In genomic region chr3:38001456-38002081, GRCh38 we compare ENCODE assay signal across 12 cellular contexts. TPM values are rescaled to one million over a fixed set of nuclear protein-coding genes. Genes with fewer than 3 reads are reported as not detected.
A peak's percentile ranks its signal among the peaks of the same experiment; 100 is the strongest.
DNase-seq lines count a peak whose midpoint lies in the region; ATAC-seq and TF ChIP-seq lines count a peak whose summit lies in the region.
"Had no signal": no experiment of that assay in that cellular context is flagged by ENCODE, and none has a peak within 500 bp of the region (broad histone marks: within the 10 kb centered on the region; RNA-seq: fewer than 3 reads in every experiment).

No MANE protein-coding gene starts in this region.

- no peaks in the 10 kb centered on the region for H3K27me3 Mint-ChIP-seq in MCF 10A (ENCODE audit: insufficient read depth, unreplicated experiment)
- H3K27me3 Mint-ChIP-seq: CD4-positive, alpha-beta memory T cell; natural killer cell treated with Interleukin-12 subunit alpha and Interleukin-12 subunit beta and Interleukin-15 and Interleukin-18, amount 100 ng/mL, for 72 hours had no signal

- no peak for ATAC-seq in GM18498 (IDR thresholded peaks at IDR 0.05; ENCODE audit: unreplicated experiment)
- ATAC-seq: natural killer cell treated with Interleukin-12 subunit alpha and Interleukin-12 subunit beta and Interleukin-15 and Interleukin-18, amount 100 ng/mL, for 72 hours had no signal

- CTCF ChIA-PET in MCF 10A (lab: Yijun Ruan, JAX) = interaction anchor here (0.6 to 4.1 kb wide), 8 partner anchors 10 to 297 kb away, joined by 3 to 43 read pairs (median 4); partner anchors contain the start of gene PLCD1

- H3K27ac Mint-ChIP-seq in MCF 10A (ENCODE audit: low read depth, unreplicated experiment) = no peak overlapping the region
- H3K27ac Mint-ChIP-seq: natural killer cell treated with Interleukin-12 subunit alpha and Interleukin-12 subunit beta and Interleukin-15 and Interleukin-18, amount 100 ng/mL, for 72 hours; T-helper 1 cell treated with Interleukin-12 subunit alpha and Interleukin-12 subunit beta and Interleukin-4 antibody, amounts not matched to agents 30 μg/mL and 1 μg/mL, for 36 hours had no signal

- no TSS peak for BruUV-seq in MCF 10A (replicated peaks; lab: Mats Ljungman, UMichigan)

- H3K4me1 Mint-ChIP-seq in MCF 10A (ENCODE audit: insufficient read depth, unreplicated experiment) = peaks cover 36% of the 10 kb centered on the region

- H3K4me1 ChIP-seq in breast epithelium (peaks cover 15 to 37% of the 10 kb centered on the region in 2 donors), tibial artery (peaks cover 0 to 44% (median 10%) of the 10 kb centered on the region in 4 donors)

- intact Hi-C loops in MCF 10A (cut with micrococcal nuclease) (loop anchor here (5.0 to 10.0 kb wide), 2 partner anchors 343 to 481 kb away; partner anchors contain the start of gene XYLB), breast epithelium (cut with DNase I; ENCODE audit: low total_unique reads) (no loop called here), tibial artery (cut with DNase I; ENCODE audit: low total_unique reads) (loop anchor here (5.0 to 10.0 kb wide), 3 partner anchors 36 to 163 kb away; partner anchors contain the start of genes DLEC1 and OXSR1)

- no peaks in the 10 kb centered on the region for H3K36me3 ChIP-seq in breast epithelium
- H3K36me3 ChIP-seq in tibial artery = peaks cover 0 to 25% (median 12%) of the 10 kb centered on the region in 3 donors

- H3K27me3 ChIP-seq in breast epithelium (no peaks in the 10 kb centered on the region), tibial artery (no peaks in the 10 kb centered on the region)

- no peaks in the 10 kb centered on the region for H3K36me3 Mint-ChIP-seq in MCF 10A (ENCODE audit: insufficient read depth, unreplicated experiment)

- DNase-seq in MCF 10A (ENCODE audit: unreplicated experiment) (peak; percentile 46), breast epithelium (ENCODE audit: low spot score in 2 of 2) (no peak), NCI-H510A treated with DMSO at 0.1 percent for 48 hours (lab: John Stamatoyannopoulos, UW) (peak; percentile 28), fibroblast of villous mesenchyme (ENCODE audit: low read depth) (no peak), tibial artery (peak; percentile 21 to 60), NCI-H1105 treated with DMSO at 0.1 percent for 48 hours (lab: John Stamatoyannopoulos, UW) (no peak), T-helper 9 cell (no peak)
- DNase-seq: GOT3 had no signal

- POLR2A ChIA-PET in MCF 10A (lab: Yijun Ruan, JAX) = interaction anchor here (0.6 kb wide), 1 partner anchor 137 kb away, joined by 3 read pairs; no protein-coding TSS in a partner anchor

- TF ChIP-seq CTCF in MCF 10A (IDR thresholded peaks at IDR 0.05; ENCODE audit: unreplicated experiment) (no peak), breast epithelium (IDR thresholded peaks at IDR 0.05) (no peak), fibroblast of villous mesenchyme (IDR thresholded peaks at IDR 0.05; ENCODE audit: insufficient read depth, low read depth, low read length) (peak; percentile 3), tibial artery (IDR thresholded peaks at IDR 0.05) (no peak)

- no peaks in the 10 kb centered on the region for H3K9me3 ChIP-seq in breast epithelium
- H3K9me3 ChIP-seq in tibial artery = no peaks in the 10 kb centered on the region

- H3K4me3 Mint-ChIP-seq in MCF 10A (ENCODE audit: unreplicated experiment) = no peak overlapping the region
- H3K4me3 Mint-ChIP-seq: CD4-positive, alpha-beta memory T cell; natural killer cell treated with Interleukin-12 subunit alpha and Interleukin-12 subunit beta and Interleukin-15 and Interleukin-18, amount 100 ng/mL, for 72 hours; T-helper 1 cell treated with Interleukin-12 subunit alpha and Interleukin-12 subunit beta and Interleukin-4 antibody, amounts not matched to agents 30 μg/mL and 1 μg/mL, for 36 hours had no signal

- no peak overlapping the region for H3K4me3 ChIP-seq in breast epithelium
- H3K4me3 ChIP-seq in fibroblast of villous mesenchyme (ENCODE audit: low read depth, low read length) = no peak overlapping the region
- H3K4me3 ChIP-seq in tibial artery = no peak overlapping the region

- H3K27ac ChIP-seq in breast epithelium = no peak overlapping the region
- H3K27ac ChIP-seq in tibial artery = no peak overlapping the region

- TF ChIP-seq POLR2A in breast epithelium (IDR thresholded peaks at IDR 0.05) = no peak

- H3K9me3 Mint-ChIP-seq in MCF 10A (ENCODE audit: unreplicated experiment) = no peaks in the 10 kb centered on the region
- H3K9me3 Mint-ChIP-seq: CD4-positive, alpha-beta memory T cell; natural killer cell treated with Interleukin-12 subunit alpha and Interleukin-12 subunit beta and Interleukin-15 and Interleukin-18, amount 100 ng/mL, for 72 hours; T-helper 1 cell treated with Interleukin-12 subunit alpha and Interleukin-12 subunit beta and Interleukin-4 antibody, amounts not matched to agents 30 μg/mL and 1 μg/mL, for 36 hours had no signal

RNA-seq across cellular contexts. Expression of gene VILL, which starts 11.0 kb away (rescaled TPM):
- total RNA-seq in MCF 10A (2022) (not detected in 2 replicates), breast epithelium (10 to 100 TPM; 11.0 to 17.4 (median 15.4) TPM), fibroblast of villous mesenchyme (4.3 and 5.5 TPM in 2 replicates)

RNA-seq across cellular contexts. Expression of gene PLCD1, which starts 27.9 kb away (rescaled TPM):
- total RNA-seq in MCF 10A (2022) (1.8 and 3.1 TPM in 2 replicates), breast epithelium (10 to 100 TPM; 17.0 to 36.2 (median 23.4) TPM), fibroblast of villous mesenchyme (15.1 and 15.5 TPM in 2 replicates)

RNA-seq across cellular contexts. Expression of gene DLEC1, which starts 37.4 kb away (rescaled TPM):
- total RNA-seq in MCF 10A (2022) (1.3 TPM in 1 of 2 replicates, not detected in the other), breast epithelium (1 to 10 TPM in 2 of 3 donors, under 1 TPM in 1; 0.98 to 2.0 (median 1.1) TPM), fibroblast of villous mesenchyme (under 0.01 TPM in 1 of 2 replicates, not detected in the other)

Comparison
In these comparisons a context has a peak if more than half of its experiments do, and no peak if none do; other contexts are left out.
1. DNase-seq: peak in MCF 10A (single experiment), NCI-H510A treated with DMSO at 0.1 percent for 48 hours (single experiment) and tibial artery (2 of 2); none in breast epithelium (0 of 2), fibroblast of villous mesenchyme (single experiment), NCI-H1105 treated with DMSO at 0.1 percent for 48 hours (single experiment) and T-helper 9 cell (single experiment).